Comparison of ENCODE assay signal across 9 cellular contexts in genomic region chr18:25349926-25350560, GRCh38. TPM values are rescaled to one million over a fixed set of nuclear protein-coding genes. Genes with fewer than 3 reads are reported as not detected.
DNase-seq lines count a peak whose midpoint lies in the region; ATAC-seq and TF ChIP-seq lines count a peak whose summit lies in the region.
"Had no signal": no experiment of that assay in that cellular context is flagged by ENCODE, and none has a peak within 500 bp of the region (broad histone marks: within the 10 kb centered on the region; RNA-seq: fewer than 3 reads in every experiment).

No MANE protein-coding gene starts in this region.

- H3K9me2 ChIP-seq in hepatocyte (replicated peaks; ENCODE audit: insufficient read depth) = no peaks in the 10 kb centered on the region

- no peak overlapping the region for H3K27ac Mint-ChIP-seq in activated naive CD8-positive, alpha-beta T cell

- DNase-seq in NCI-H82 (lab: John Stamatoyannopoulos, UW) = peak; percentile 30
- no peak for DNase-seq in NCI-H82 treated with DMSO at 0.1 percent for 48 hours (lab: John Stamatoyannopoulos, UW; ENCODE audit: unreplicated experiment)
- DNase-seq in hepatocyte (ENCODE audit: low spot score) = peak; percentile 31
- no peak for DNase-seq in gastrocnemius medialis
- DNase-seq in stimulated activated CD4-positive, alpha-beta T cell treated with anti-CD3 and anti-CD28 coated beads, Interleukin-2, amount 100 ng/mL, for 48 hours = no peak

- peaks cover 51% of the 10 kb centered on the region for H3K27me3 Mint-ChIP-seq in activated naive CD8-positive, alpha-beta T cell

- TF ChIP-seq CTCF in hepatocyte (IDR thresholded peaks at IDR 0.05; ENCODE audit: poor library complexity) (no peak), gastrocnemius medialis (IDR thresholded peaks at IDR 0.05 in 4 of 5, conservative IDR thresholded peaks at IDR 0.05 in 1 of 5) (no peak)

- peak in 1 of 2 donors; percentile 0 for TF ChIP-seq POLR2A in gastrocnemius medialis (IDR thresholded peaks at IDR 0.05)

- no peaks in the 10 kb centered on the region for H3K36me3 ChIP-seq in hepatocyte (replicated peaks; ENCODE audit: insufficient read depth, low read depth)
- no peaks in the 10 kb centered on the region for H3K36me3 ChIP-seq in gastrocnemius medialis

- H3K9me3 Mint-ChIP-seq in activated naive CD8-positive, alpha-beta T cell (ENCODE audit: low read depth) = no peaks in the 10 kb centered on the region

- H3K9me3 ChIP-seq in hepatocyte (ENCODE audit: low read depth) (no peaks in the 10 kb centered on the region), gastrocnemius medialis (no peaks in the 10 kb centered on the region)

- H3K4me1 ChIP-seq in hepatocyte (ENCODE audit: insufficient read depth) (no peaks in the 10 kb centered on the region), gastrocnemius medialis (peaks cover 25 to 34% of the 10 kb centered on the region in 2 donors)

- H3K4me1 Mint-ChIP-seq in activated naive CD8-positive, alpha-beta T cell (ENCODE audit: low read depth) = peaks cover 23% of the 10 kb centered on the region

- H3K4me3 Mint-ChIP-seq in activated naive CD8-positive, alpha-beta T cell = peak overlapping the region; percentile 84

- no peaks in the 10 kb centered on the region for H3K36me3 Mint-ChIP-seq in activated naive CD8-positive, alpha-beta T cell

- no peaks in the 10 kb centered on the region for H4K20me1 ChIP-seq in hepatocyte (ENCODE audit: insufficient read depth, poor library complexity, severe bottlenecking)

- intact Hi-C loops in gastrocnemius medialis (cut with DNase I; ENCODE audit: low total_unique reads) = loop anchor here (2.0 to 10.0 kb wide), 7 partner anchors 49 to 1513 kb away; partner anchors contain the start of gene OSBPL1A

- peaks cover 69% of the 10 kb centered on the region for H3K27me3 ChIP-seq in hepatocyte
- no peaks in the 10 kb centered on the region for H3K27me3 ChIP-seq in gastrocnemius medialis

- H3K4me2 ChIP-seq in hepatocyte = peak overlapping the region; percentile 89

- in situ Hi-C loops in gastrocnemius medialis (cut with MboI; ENCODE audit: low sequenced_read_pairs in 4 of 4) = loop anchor here in 1 of 4 donors (25.0 kb wide), 1 partner anchor 363 kb away; no protein-coding TSS in a partner anchor

- H2AFZ ChIP-seq in hepatocyte = peak overlapping the region; percentile 85

- peaks cover 28% of the 10 kb centered on the region for H3K79me2 ChIP-seq in hepatocyte

- WGBS in hepatocyte (ENCODE audit: low lambda C conversion rate, missing lambda C conversion rate) = 1% methylated on average over 30 of the region's 67 CpGs

- peak overlapping the region; percentile 86 for H3K27ac ChIP-seq in hepatocyte
- H3K27ac ChIP-seq in gastrocnemius medialis = peak overlapping the region; percentile 87 to 91 (median 90)

- H3K4me3 ChIP-seq in hepatocyte (peak overlapping the region; percentile 83), gastrocnemius medialis (peak overlapping the region; percentile 73 to 94 (median 84))

- ATAC-seq in gastrocnemius medialis (peak in 1 of 2 donors; percentile 9), HG03520 (IDR thresholded peaks at IDR 0.05; ENCODE audit: unreplicated experiment) (no peak), HG02885 (IDR thresholded peaks at IDR 0.05; ENCODE audit: poor library complexity, unreplicated experiment) (no peak)

RNA-seq across cellular contexts. Expression of gene ZNF521, which starts 1.9 kb away (rescaled TPM):
- total RNA-seq in hepatocyte = 13.3 and 16.3 TPM in 2 replicates
- polyA plus RNA-seq in hepatocyte = 9.0 and 11.1 TPM in 2 replicates
- 10 to 100 TPM in 1 of 4 donors, 1 to 10 TPM in 3; 3.5 to 15.6 (median 4.7) TPM for total RNA-seq in gastrocnemius medialis
- total RNA-seq: activated CD8-positive, alpha-beta memory T cell treated with anti-CD3 and anti-CD28 coated beads for 36 hours had no signal

Comparison
In these comparisons a context has a peak if more than half of its experiments do, and no peak if none do; other contexts are left out.
1. DNase-seq: peak in NCI-H82 (single experiment) and hepatocyte (single experiment); none in NCI-H82 treated with DMSO at 0.1 percent for 48 hours (single experiment), gastrocnemius medialis (0 of 2) and stimulated activated CD4-positive, alpha-beta T cell treated with anti-CD3 and anti-CD28 coated beads, Interleukin-2, amount 100 ng/mL, for 48 hours (0 of 2).